In the genomic region with DNA sequence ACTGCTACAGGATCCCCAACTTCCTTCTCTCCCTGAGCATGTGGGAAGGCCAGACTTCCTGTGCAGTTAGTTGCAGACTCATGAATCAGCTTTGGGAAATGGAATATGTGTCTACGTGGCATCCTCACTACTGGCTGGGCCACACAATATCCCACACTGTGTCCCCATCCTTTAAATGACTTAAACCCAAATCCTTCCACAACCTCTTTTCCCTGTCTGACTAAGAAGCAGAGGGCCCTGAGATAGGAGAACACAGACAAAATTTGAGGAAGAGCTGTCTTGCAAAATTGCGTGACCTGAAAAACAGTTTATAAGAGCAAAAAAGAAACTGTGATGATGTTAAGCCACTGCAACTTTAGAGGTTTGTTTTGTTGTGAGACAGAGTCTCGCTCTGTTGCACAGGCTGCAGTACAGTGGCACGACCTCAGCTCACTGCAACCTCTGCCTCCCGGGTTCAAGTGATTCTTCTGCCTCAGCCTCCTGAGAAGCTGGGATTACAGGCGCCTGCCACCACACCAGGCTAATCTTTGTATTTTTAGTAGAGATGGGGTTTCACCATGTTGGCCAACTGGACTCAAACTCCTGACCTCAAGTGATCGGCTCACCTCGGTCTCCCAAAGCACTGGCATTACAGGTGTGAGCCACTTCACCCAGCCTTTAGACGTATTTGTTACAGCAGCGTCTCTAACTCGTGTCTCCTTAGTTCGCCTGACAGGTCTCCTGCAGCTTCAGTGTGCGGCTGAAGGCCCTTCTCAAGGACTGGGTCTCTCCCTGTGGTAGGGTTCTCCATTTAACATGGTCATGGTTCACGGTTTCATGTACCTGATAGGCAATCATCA, we compare ENCODE assay signal across 11 cellular contexts. TPM values are rescaled to one million over a fixed set of nuclear protein-coding genes. Genes with fewer than 3 reads are reported as not detected.
DNase-seq lines count a peak whose midpoint lies in the region; ATAC-seq and TF ChIP-seq lines count a peak whose summit lies in the region.
"Had no signal": no experiment of that assay in that cellular context is flagged by ENCODE, and none has a peak within 500 bp of the region (broad histone marks: within the 10 kb centered on the region; RNA-seq: fewer than 3 reads in every experiment).

No MANE protein-coding gene starts in this region.

- DNase-seq in GM12864 (ENCODE audit: low read depth) (peak; percentile 70), SIG-M5 treated with dmso at 0.1 percent for 504 hours (lab: John Stamatoyannopoulos, UW; ENCODE audit: unreplicated experiment) (peak; percentile 49), neuronal stem cell (ENCODE audit: low spot score) (no peak), inferior parietal cortex (ENCODE audit: extremely low spot score) (no peak), iPS-NIHi11 (ENCODE audit: low spot score) (no peak)
- DNase-seq in stimulated activated naive CD8-positive, alpha-beta T cell treated with anti-CD3 and anti-CD28 coated beads, Interleukin-15, amount 100 ng/mL, for 72 hours, result no peak
- DNase-seq: activated naive CD4-positive, alpha-beta T cell treated with anti-CD3 and anti-CD28 coated beads, Interleukin-2, amount 10 ng/mL, durations not matched to agents 7 days and 5 days had no signal

- no peak overlapping the region for H3K9ac ChIP-seq in neuronal stem cell (ENCODE audit: low read depth, low read length, poor library complexity)
- H3K9ac ChIP-seq: parathyroid adenoma had no signal

- H3K4me3 ChIP-seq in GM12864 (ENCODE audit: low read depth, low read length) (no peak overlapping the region; the same call in 1 of the 2 replicates), neuronal stem cell (ENCODE audit: low read length in 2 of 2) (no peak overlapping the region)

- H2BK5ac ChIP-seq in neuronal stem cell (ENCODE audit: low read length), result no peak overlapping the region

- H3K4ac ChIP-seq in neuronal stem cell (ENCODE audit: low read length), result no peak overlapping the region

- no peaks in the 10 kb centered on the region for H3K36me3 ChIP-seq in neuronal stem cell (replicated peaks in 1 of 2; ENCODE audit: control insufficient read depth in 2 of 2, insufficient read depth in 2 of 2, low read length in 2 of 2)

- no peak overlapping the region for H3K4me3 Mint-ChIP-seq in stimulated activated naive CD8-positive, alpha-beta T cell treated with anti-CD3 and anti-CD28 coated beads, Interleukin-15, amount 100 ng/mL, for 72 hours
- H3K4me3 Mint-ChIP-seq: activated naive CD4-positive, alpha-beta T cell treated with anti-CD3 and anti-CD28 coated beads, Interleukin-2, amount 10 ng/mL, durations not matched to agents 7 days and 5 days had no signal

- no peak overlapping the region for H3K14ac ChIP-seq in neuronal stem cell (ENCODE audit: low read length)

- H2AFZ ChIP-seq in neuronal stem cell (ENCODE audit: low read length), result no peak overlapping the region
- H2AFZ ChIP-seq: parathyroid adenoma had no signal

- ATAC-seq in GM21360 (IDR thresholded peaks at IDR 0.05; ENCODE audit: unreplicated experiment), result peak; percentile 67
- ATAC-seq in HG03066 (IDR thresholded peaks at IDR 0.05; ENCODE audit: low read depth, unreplicated experiment), result peak; percentile 85
- no peak for ATAC-seq in stimulated activated naive CD8-positive, alpha-beta T cell treated with anti-CD3 and anti-CD28 coated beads, Interleukin-15, amount 100 ng/mL, for 72 hours

- TF ChIP-seq CTCF in GM12864 (IDR thresholded peaks at IDR 0.05; ENCODE audit: low read depth, low read length, missing control alignments), result no peak

- H3K4me1 ChIP-seq in neuronal stem cell (ENCODE audit: control insufficient read depth in 2 of 2, insufficient read depth in 1 of 2, low read depth in 1 of 2, low read length in 2 of 2), result no peaks in the 10 kb centered on the region
- H3K4me1 ChIP-seq: parathyroid adenoma had no signal

- H3K79me1 ChIP-seq in neuronal stem cell (ENCODE audit: low read depth, low read length), result no peaks in the 10 kb centered on the region

- H4K8ac ChIP-seq in neuronal stem cell (ENCODE audit: low read depth, low read length), result no peak overlapping the region

- peaks cover 7% of the 10 kb centered on the region in 2 donors for H3K9me3 Mint-ChIP-seq in stimulated activated naive CD8-positive, alpha-beta T cell treated with anti-CD3 and anti-CD28 coated beads, Interleukin-15, amount 100 ng/mL, for 72 hours

- H3K27me3 Mint-ChIP-seq in stimulated activated naive CD8-positive, alpha-beta T cell treated with anti-CD3 and anti-CD28 coated beads, Interleukin-15, amount 100 ng/mL, for 72 hours, result no peaks in the 10 kb centered on the region

- H2BK12ac ChIP-seq in neuronal stem cell (ENCODE audit: low read length), result no peak overlapping the region

- no peak overlapping the region for H2AK5ac ChIP-seq in neuronal stem cell (ENCODE audit: low read depth, low read length)

- no peak overlapping the region for H3K18ac ChIP-seq in neuronal stem cell (ENCODE audit: low read length)

- H4K91ac ChIP-seq in neuronal stem cell (ENCODE audit: low read depth, low read length, poor library complexity), result no peak overlapping the region

- no peak overlapping the region for H3K23ac ChIP-seq in neuronal stem cell (ENCODE audit: low read depth, low read length, poor library complexity)

- no peak overlapping the region for H2BK15ac ChIP-seq in neuronal stem cell (ENCODE audit: low read length)

- no peak overlapping the region for H3K4me2 ChIP-seq in neuronal stem cell (ENCODE audit: insufficient read depth, low read length, poor library complexity, severe bottlenecking)

- H3K27me3 ChIP-seq in neuronal stem cell (ENCODE audit: control insufficient read depth in 3 of 3, insufficient read depth in 3 of 3, low read depth in 1 of 3, low read length in 3 of 3), result no peaks in the 10 kb centered on the region

- no peak overlapping the region for H3K27ac Mint-ChIP-seq in stimulated activated naive CD8-positive, alpha-beta T cell treated with anti-CD3 and anti-CD28 coated beads, Interleukin-15, amount 100 ng/mL, for 72 hours
- H3K27ac Mint-ChIP-seq: activated naive CD4-positive, alpha-beta T cell treated with anti-CD3 and anti-CD28 coated beads, Interleukin-2, amount 10 ng/mL, durations not matched to agents 7 days and 5 days had no signal

- no CpG with 5 or more reads among the region's 14 CpGs for WGBS in neuronal stem cell (ENCODE audit: extremely low coverage in 2 of 2, insufficient read length in 2 of 2, insufficient replicate concordance in 1 of 2), 2 donors

- H3K27ac ChIP-seq in neuronal stem cell (replicated peaks; ENCODE audit: low read length), result no peak overlapping the region
- H3K27ac ChIP-seq: C4-2B, parathyroid adenoma had no signal

- no peak overlapping the region for H2BK120ac ChIP-seq in neuronal stem cell (ENCODE audit: low read depth, low read length)

- H3K9me3 ChIP-seq in neuronal stem cell (replicated peaks in 1 of 2; ENCODE audit: control insufficient read depth in 2 of 2, insufficient read depth in 1 of 2, low read depth in 1 of 2, low read length in 2 of 2), result no peaks in the 10 kb centered on the region

- no peaks in the 10 kb centered on the region for H3K4me1 Mint-ChIP-seq in stimulated activated naive CD8-positive, alpha-beta T cell treated with anti-CD3 and anti-CD28 coated beads, Interleukin-15, amount 100 ng/mL, for 72 hours
- H3K4me1 Mint-ChIP-seq: activated naive CD4-positive, alpha-beta T cell treated with anti-CD3 and anti-CD28 coated beads, Interleukin-2, amount 10 ng/mL, durations not matched to agents 7 days and 5 days had no signal

RNA-seq across cellular contexts. Expression of a gene that starts 46.9 kb away (rescaled TPM):
- polyA plus RNA-seq in neuronal stem cell (2013, experiment 1 of 2), result 1.8 TPM
- 1.7 TPM for polyA plus RNA-seq in neuronal stem cell (2013, experiment 2 of 2)

Comparison
In these comparisons a context has a peak if more than half of its experiments do, and no peak if none do; other contexts are left out.
1. DNase-seq: peak in GM12864 (single experiment) and SIG-M5 treated with dmso at 0.1 percent for 504 hours (single experiment); none in neuronal stem cell (single experiment), stimulated activated naive CD8-positive, alpha-beta T cell treated with anti-CD3 and anti-CD28 coated beads, Interleukin-15, amount 100 ng/mL, for 72 hours (0 of 2), inferior parietal cortex (single experiment) and iPS-NIHi11 (single experiment).